8 cellular contexts compared by ENCODE assay signal in the genomic region with DNA sequence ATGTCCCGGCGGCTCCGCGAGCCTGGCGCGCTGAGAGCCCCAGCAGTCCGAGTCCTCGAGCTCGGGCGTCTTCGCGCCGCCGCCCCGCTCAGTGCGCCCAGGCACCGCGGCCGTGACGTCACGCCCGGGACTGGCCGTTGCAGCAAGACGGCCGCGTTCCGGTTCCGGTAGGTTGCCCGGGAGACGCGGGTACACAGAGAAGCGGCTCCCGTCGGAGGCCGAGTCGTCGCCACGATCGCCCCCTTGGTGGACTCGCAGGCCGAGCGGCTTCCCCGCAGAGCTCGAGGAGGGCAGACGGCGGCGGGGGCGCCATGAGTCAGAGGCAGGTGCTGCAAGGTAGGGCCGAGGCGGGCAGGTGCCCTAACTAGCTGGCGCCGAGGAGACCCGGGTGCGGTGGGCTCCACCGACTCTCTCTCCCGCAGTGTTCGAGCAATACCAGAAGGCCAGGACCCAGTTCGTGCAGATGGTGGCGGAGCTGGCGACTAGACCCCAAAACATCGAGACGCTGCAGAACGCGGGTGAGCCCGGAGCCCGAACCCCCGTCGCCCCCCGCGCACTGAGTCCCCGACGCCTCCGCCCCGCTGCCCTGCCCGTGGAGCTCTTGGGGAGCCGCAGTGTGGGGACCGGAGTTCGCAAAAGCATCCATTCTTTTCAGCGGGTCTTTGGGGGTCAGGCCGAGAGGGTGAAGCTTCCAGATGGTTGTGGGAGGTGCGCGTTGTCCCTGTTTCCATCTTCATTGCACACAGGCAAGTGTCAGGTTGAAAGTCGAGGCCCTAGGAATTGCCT. TPM values are rescaled to one million over a fixed set of nuclear protein-coding genes. Genes with fewer than 3 reads are reported as not detected.
DNase-seq lines count a peak whose midpoint lies in the region; ATAC-seq and TF ChIP-seq lines count a peak whose summit lies in the region.

TSS of gene SPAG6 (plus strand) at position 196 of the 786 bp plus-strand sequence. CDS start at position 312, 116 bp downstream.

- H3K36me3 Mint-ChIP-seq in central memory CD8-positive, alpha-beta T cell (ENCODE audit: insufficient read depth), result peaks cover 28% of the 10 kb centered on the region
- peaks cover 8% of the 10 kb centered on the region for H3K36me3 Mint-ChIP-seq in type B pancreatic cell

- H3K27ac Mint-ChIP-seq in central memory CD8-positive, alpha-beta T cell (ENCODE audit: low read depth), result peak within 1 kb of the TSS; percentile 88
- H3K27ac Mint-ChIP-seq in type B pancreatic cell, result peak within 1 kb of the TSS; percentile 69

- peaks cover 5% of the 10 kb centered on the region for H3K4me1 Mint-ChIP-seq in central memory CD8-positive, alpha-beta T cell
- H3K4me1 Mint-ChIP-seq in type B pancreatic cell (ENCODE audit: unreplicated experiment), result no peaks in the 10 kb centered on the region

- H3K4me3 Mint-ChIP-seq in central memory CD8-positive, alpha-beta T cell, result peak within 1 kb of the TSS; percentile 36
- peak within 1 kb of the TSS; percentile 80 for H3K4me3 Mint-ChIP-seq in type B pancreatic cell

- DNase-seq in NCI-H82 (lab: John Stamatoyannopoulos, UW) (peak; percentile 34), NCI-H82 treated with DMSO at 0.1 percent for 48 hours (lab: John Stamatoyannopoulos, UW; ENCODE audit: unreplicated experiment) (no peak), NOMO-1 treated with DMSO at 0.1 percent for 48 hours (lab: John Stamatoyannopoulos, UW; ENCODE audit: unreplicated experiment) (peak; percentile 71), mesenteric fat pad (ENCODE audit: low spot score) (peak; percentile 91), type B pancreatic cell (ENCODE audit: extremely low spot score, unreplicated experiment) (peak; percentile 76), middle frontal gyrus (ENCODE audit: extremely low spot score, low spot score) (no peak), NCI-H2196 treated with DMSO at 0.1 percent for 48 hours (lab: John Stamatoyannopoulos, UW; ENCODE audit: unreplicated experiment) (no peak)
- DNase-seq in central memory CD8-positive, alpha-beta T cell (ENCODE audit: low spot score in 2 of 2), result no peak

- no peak for ATAC-seq in central memory CD8-positive, alpha-beta T cell (replicated peaks; ENCODE audit: extremely low read depth, poor library complexity, severe bottlenecking)

- TF ChIP-seq CTCF in type B pancreatic cell (conservative IDR thresholded peaks at IDR 0.05), result no peak

- no peaks in the 10 kb centered on the region for H3K9me3 Mint-ChIP-seq in central memory CD8-positive, alpha-beta T cell
- peaks cover 5% of the 10 kb centered on the region for H3K9me3 Mint-ChIP-seq in type B pancreatic cell

- peaks cover 62% of the 10 kb centered on the region for H3K27me3 Mint-ChIP-seq in central memory CD8-positive, alpha-beta T cell
- peaks cover 82% of the 10 kb centered on the region for H3K27me3 Mint-ChIP-seq in type B pancreatic cell

RNA-seq across cellular contexts. Expression of gene SPAG6, which starts in this region (rescaled TPM):
- total RNA-seq in mesenteric fat pad, result 0.51 TPM
- 1.9 and 6.6 TPM in 2 replicates for total RNA-seq in type B pancreatic cell (ENCODE audit: low replicate concordance)

Comparison
In these comparisons a context has a peak if more than half of its experiments do, and no peak if none do; other contexts are left out.
1. DNase-seq: peak in NCI-H82 (single experiment), NOMO-1 treated with DMSO at 0.1 percent for 48 hours (single experiment) and type B pancreatic cell (single experiment); none in NCI-H82 treated with DMSO at 0.1 percent for 48 hours (single experiment), central memory CD8-positive, alpha-beta T cell (0 of 2), middle frontal gyrus (single experiment) and NCI-H2196 treated with DMSO at 0.1 percent for 48 hours (single experiment).
2. Peak in DNase-seq in mesenteric fat pad; RNA of the gene not detected or under 1 TPM.